In the genomic region with DNA sequence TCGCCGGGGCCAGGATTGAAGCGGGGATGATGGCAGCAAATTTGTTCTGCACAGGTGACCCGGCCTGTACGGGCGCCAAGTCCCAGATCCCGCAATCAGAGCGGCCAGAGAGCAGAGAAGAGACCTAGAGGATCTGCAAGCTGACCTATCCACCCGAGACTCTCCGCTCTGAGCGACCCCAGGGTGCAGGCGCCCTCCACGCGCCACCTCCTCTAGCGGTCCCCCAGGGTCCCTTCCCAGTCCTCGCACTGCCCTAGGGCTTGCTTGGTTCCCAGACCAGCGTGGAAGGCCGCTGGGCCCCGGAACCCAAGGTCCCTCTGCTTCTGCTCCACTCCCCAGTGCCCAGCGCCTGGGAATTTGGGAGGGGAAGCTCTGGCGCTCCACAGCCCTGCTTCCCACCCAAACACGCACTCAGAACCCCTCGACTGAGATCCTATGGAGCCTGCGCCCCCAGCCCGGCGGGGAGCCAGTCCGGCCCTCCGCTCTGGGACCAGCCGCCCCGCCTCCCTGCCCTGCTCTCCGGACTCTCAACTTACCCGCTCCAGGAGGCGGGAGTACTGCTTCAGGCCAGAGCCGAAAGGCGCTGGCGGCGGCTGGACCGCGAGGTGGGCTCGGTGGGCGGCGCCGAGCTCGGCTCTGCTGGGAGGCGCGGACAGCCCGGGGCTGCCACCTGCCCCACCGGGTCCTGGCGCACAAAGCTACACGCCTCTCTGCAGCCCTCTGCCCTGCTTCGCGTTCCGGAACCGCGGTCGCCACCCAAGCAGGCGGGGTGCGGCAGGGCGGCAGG, we compare ENCODE assay signal across 9 cellular contexts. TPM values are rescaled to one million over a fixed set of nuclear protein-coding genes. Genes with fewer than 3 reads are reported as not detected.
A peak's percentile ranks its signal among the peaks of the same experiment; 100 is the strongest.
DNase-seq lines count a peak whose midpoint lies in the region; TF ChIP-seq lines count a peak whose summit lies in the region.
"Had no signal": no experiment of that assay in that cellular context is flagged by ENCODE, and none has a peak within 500 bp of the region (broad histone marks: within the 10 kb centered on the region; RNA-seq: fewer than 3 reads in every experiment).

No MANE protein-coding gene starts in this region.

- H3K36me3 ChIP-seq in iPS DF 6.9 (ENCODE audit: control insufficient read depth, insufficient read depth, low read length) (no peaks in the 10 kb centered on the region), smooth muscle cell (ENCODE audit: low read depth) (no peaks in the 10 kb centered on the region)
- H3K36me3 ChIP-seq: MG63 had no signal

- H3K9me3 ChIP-seq in iPS DF 6.9 (ENCODE audit: control insufficient read depth, insufficient read depth, low read length) (no peaks in the 10 kb centered on the region), smooth muscle cell (replicated peaks; ENCODE audit: low read depth) (no peaks in the 10 kb centered on the region)
- H3K9me3 ChIP-seq: MG63 had no signal

- H3K27me3 ChIP-seq in iPS DF 6.9 (ENCODE audit: control insufficient read depth, insufficient read depth, low read length): peaks cover 82% of the 10 kb centered on the region
- H3K27me3 ChIP-seq in smooth muscle cell (ENCODE audit: low read depth): peaks cover 100% of the 10 kb centered on the region

- peak overlapping the region; percentile 72 for H3K4me2 ChIP-seq in smooth muscle cell

- no CpG with 5 or more reads among the region's 59 CpGs for WGBS in iPS DF 6.9 (ENCODE audit: insufficient coverage, insufficient read length)
- 3% methylated on average over 55 of the region's 59 CpGs for WGBS in smooth muscle cell (ENCODE audit: low lambda C conversion rate)

- TF ChIP-seq CTCF in smooth muscle cell (IDR thresholded peaks at IDR 0.05; ENCODE audit: borderline replicate concordance, insufficient read depth, poor library complexity, severe bottlenecking): no peak

- H3K4me3 ChIP-seq in iPS DF 6.9 (ENCODE audit: low read length) (peak overlapping the region; percentile 25; the same call in 1 of the 2 replicates), smooth muscle cell (no peak overlapping the region)
- H3K4me3 ChIP-seq: MG63 had no signal

- H3K27ac ChIP-seq in iPS DF 6.9 (ENCODE audit: low read length) (no peak overlapping the region), smooth muscle cell (ENCODE audit: low read depth) (no peak overlapping the region)

- DNase-seq in NCI-H2196 (lab: John Stamatoyannopoulos, UW; ENCODE audit: unreplicated experiment) (peak; percentile 31), NCI-H2196 treated with DMSO at 0.1 percent for 48 hours (lab: John Stamatoyannopoulos, UW; ENCODE audit: unreplicated experiment) (no peak), RKO (ENCODE audit: low spot score) (peak; percentile 44), iPS DF 6.9 (ENCODE audit: low read depth, low spot score) (no peak), smooth muscle cell (lab: John Stamatoyannopoulos, UW; ENCODE audit: unreplicated experiment) (no peak), epidermal melanocyte (ENCODE audit: insufficient read length, low spot score) (no peak), SIG-M5 treated with dmso at 0.1 percent for 504 hours (lab: John Stamatoyannopoulos, UW; ENCODE audit: unreplicated experiment) (no peak), NCI-H774 (lab: John Stamatoyannopoulos, UW) (no peak)
- DNase-seq: MG63 had no signal

- H3K4me1 ChIP-seq in iPS DF 6.9 (ENCODE audit: control insufficient read depth, insufficient read depth, low read length) (peaks cover 10% of the 10 kb centered on the region), smooth muscle cell (ENCODE audit: low read depth) (peaks cover 23% of the 10 kb centered on the region)

- H4K20me1 ChIP-seq in smooth muscle cell (ENCODE audit: low read depth): no peaks in the 10 kb centered on the region

- no peaks in the 10 kb centered on the region for H3F3A ChIP-seq in smooth muscle cell (ENCODE audit: low read depth)

- H3K9ac ChIP-seq in smooth muscle cell (ENCODE audit: low read depth): no peak overlapping the region

- no peak overlapping the region for H2AFZ ChIP-seq in smooth muscle cell (ENCODE audit: low read depth)

- H3K79me2 ChIP-seq in smooth muscle cell (ENCODE audit: low read depth): no peaks in the 10 kb centered on the region

RNA-seq across cellular contexts. Expression of gene SIX3, which starts 3.0 kb away (rescaled TPM):
- not detected in 2 replicates for total RNA-seq in smooth muscle cell
- polyA plus RNA-seq in smooth muscle cell: not detected in 2 replicates

Comparison
In these comparisons a context has a peak if more than half of its experiments do, and no peak if none do; other contexts are left out.
1. DNase-seq: peak in NCI-H2196 (single experiment) and RKO (single experiment); none in NCI-H2196 treated with DMSO at 0.1 percent for 48 hours (single experiment), iPS DF 6.9 (single experiment), smooth muscle cell (single experiment), epidermal melanocyte (single experiment), SIG-M5 treated with dmso at 0.1 percent for 504 hours (single experiment) and NCI-H774 (single experiment).